8 cellular contexts compared by ENCODE assay signal in genomic region chr1:24199291-24199900, GRCh38. TPM values are rescaled to one million over a fixed set of nuclear protein-coding genes. Genes with fewer than 3 reads are reported as not detected.
DNase-seq lines count a peak whose midpoint lies in the region; ATAC-seq and TF ChIP-seq lines count a peak whose summit lies in the region.

No MANE protein-coding gene starts in this region.

- TF ChIP-seq POLR2A in GM18505 (IDR thresholded peaks at IDR 0.05; ENCODE audit: borderline replicate concordance, extremely low read depth, insufficient read depth, insufficient read length) = no peak

- peaks cover 34% of the 10 kb centered on the region for H3K4me1 Mint-ChIP-seq in activated CD4-positive, alpha-beta memory T cell treated with anti-CD3 and anti-CD28 coated beads, Interleukin-2, amount 10 ng/mL, durations not matched to agents 7 days and 5 days

- no peaks in the 10 kb centered on the region for H3K9me3 Mint-ChIP-seq in activated CD4-positive, alpha-beta memory T cell treated with anti-CD3 and anti-CD28 coated beads, Interleukin-2, amount 10 ng/mL, durations not matched to agents 7 days and 5 days

- POLR2A ChIA-PET in activated CD4-positive, alpha-beta memory T cell treated with anti-CD3 and anti-CD28 coated beads, Interleukin-2, amount 10 ng/mL, durations not matched to agents 7 days and 5 days (lab: Charles Lee) = interaction anchor here (0.7 to 3.8 kb wide), 6 partner anchors 10 to 442 kb away, joined by 3 to 32 read pairs (median 4); partner anchors contain the start of gene IFNLR1

- peaks cover 6% of the 10 kb centered on the region for H3K27me3 Mint-ChIP-seq in activated CD4-positive, alpha-beta memory T cell treated with anti-CD3 and anti-CD28 coated beads, Interleukin-2, amount 10 ng/mL, durations not matched to agents 7 days and 5 days

- ATAC-seq in GM18505 (IDR thresholded peaks at IDR 0.05; ENCODE audit: unreplicated experiment) = no peak

- H3K4me3 Mint-ChIP-seq in activated CD4-positive, alpha-beta memory T cell treated with anti-CD3 and anti-CD28 coated beads, Interleukin-2, amount 10 ng/mL, durations not matched to agents 7 days and 5 days = no peak overlapping the region

- H3K36me3 Mint-ChIP-seq in activated CD4-positive, alpha-beta memory T cell treated with anti-CD3 and anti-CD28 coated beads, Interleukin-2, amount 10 ng/mL, durations not matched to agents 7 days and 5 days (ENCODE audit: low read depth) = no peaks in the 10 kb centered on the region

- DNase-seq in AG09309 (ENCODE audit: low read depth) = no peak
- peak; percentile 84 for DNase-seq in GM20000 (ENCODE audit: low spot score)
- DNase-seq in NCI-H748 (lab: John Stamatoyannopoulos, UW; ENCODE audit: unreplicated experiment) = peak; percentile 56
- DNase-seq in activated CD4-positive, alpha-beta memory T cell treated with anti-CD3 and anti-CD28 coated beads, Interleukin-2, amount 10 ng/mL, durations not matched to agents 7 days and 5 days = peak; percentile 78
- DNase-seq in effector CD8-positive, alpha-beta T cell (lab: John Stamatoyannopoulos, UW) = peak; percentile 65
- peak; percentile 55 for DNase-seq in midbrain (lab: John Stamatoyannopoulos, UW)
- peak; percentile 38 to 52 for DNase-seq in stimulated activated CD8-positive, alpha-beta memory T cell treated with anti-CD3 and anti-CD28 coated beads, Interleukin-4, amount 100 ng/mL, for 1 hour (ENCODE audit: low read depth in 2 of 2, low spot score in 1 of 2)

- H3K27ac Mint-ChIP-seq in activated CD4-positive, alpha-beta memory T cell treated with anti-CD3 and anti-CD28 coated beads, Interleukin-2, amount 10 ng/mL, durations not matched to agents 7 days and 5 days = no peak overlapping the region

- TF ChIP-seq CTCF in AG09309 (IDR thresholded peaks at IDR 0.05; ENCODE audit: control insufficient read depth, insufficient read depth, low read depth, low read length, missing control alignments) (peak; percentile 79), GM20000 (IDR thresholded peaks at IDR 0.05; ENCODE audit: extremely low read depth, missing control alignments) (peak; percentile 73)

- CTCF ChIA-PET in activated CD4-positive, alpha-beta memory T cell treated with anti-CD3 and anti-CD28 coated beads, Interleukin-2, amount 10 ng/mL, durations not matched to agents 7 days and 5 days (lab: Charles Lee) = interaction anchor here (0.5 to 7.6 kb wide), 45 partner anchors 9 to 631 kb away, joined by 3 to 441 read pairs (median 4); partner anchors contain the start of genes IFNLR1 and NIPAL3

- no peak overlapping the region for H3K4me3 ChIP-seq in AG09309 (ENCODE audit: control insufficient read depth, low read depth, low read length)

RNA-seq across cellular contexts. Expression of gene IFNLR1, which starts 12.3 kb away (rescaled TPM):
- total RNA-seq in activated CD4-positive, alpha-beta memory T cell treated with anti-CD3 and anti-CD28 coated beads, Interleukin-2, amount 10 ng/mL, durations not matched to agents 7 days and 5 days = 1 to 10 TPM; 6.0 to 6.1 TPM

RNA-seq across cellular contexts. Expression of gene IL22RA1, which starts 56.5 kb away (rescaled TPM):
- total RNA-seq in activated CD4-positive, alpha-beta memory T cell treated with anti-CD3 and anti-CD28 coated beads, Interleukin-2, amount 10 ng/mL, durations not matched to agents 7 days and 5 days = not detected
